ENCODE assay signal across 8 cellular contexts in genomic region chr6:43773050-43773956, GRCh38. TPM values are rescaled to one million over a fixed set of nuclear protein-coding genes. Genes with fewer than 3 reads are reported as not detected.
DNase-seq lines count a peak whose midpoint lies in the region; ATAC-seq and TF ChIP-seq lines count a peak whose summit lies in the region.

No MANE protein-coding gene starts in this region.

- peaks cover 33% of the 10 kb centered on the region for H3K4me1 ChIP-seq in CD4-positive, CD25-positive, alpha-beta regulatory T cell (ENCODE audit: control insufficient read depth, insufficient read depth, low read length, poor library complexity, severe bottlenecking)

- ATAC-seq in CD4-positive, CD25-positive, alpha-beta regulatory T cell (ENCODE audit: low read depth in 2 of 2), result no peak
- ATAC-seq in GM19463 (IDR thresholded peaks at IDR 0.05; ENCODE audit: unreplicated experiment) (peak; percentile 24), natural killer cell (no peak), GM18858 (IDR thresholded peaks at IDR 0.05; ENCODE audit: unreplicated experiment) (no peak)
- peak; percentile 11 for ATAC-seq in activated CD8-positive, alpha-beta T cell treated with anti-CD3 and anti-CD28 coated beads, Interleukin-2, amount 10 ng/mL, durations not matched to agents 7 days and 5 days

- POLR2A ChIA-PET in activated CD8-positive, alpha-beta T cell treated with anti-CD3 and anti-CD28 coated beads, Interleukin-2, amount 10 ng/mL, durations not matched to agents 7 days and 5 days (lab: Charles Lee), result no interaction called here

- no peak overlapping the region for H3K4me3 ChIP-seq in CD4-positive, CD25-positive, alpha-beta regulatory T cell (ENCODE audit: low read depth, low read length)

- H3K4me1 Mint-ChIP-seq in CD4-positive, CD25-positive, alpha-beta regulatory T cell, result peaks cover 0 to 25% (median 5%) of the 10 kb centered on the region in 4 donors
- H3K4me1 Mint-ChIP-seq in activated CD8-positive, alpha-beta T cell treated with anti-CD3 and anti-CD28 coated beads, Interleukin-2, amount 10 ng/mL, durations not matched to agents 7 days and 5 days (ENCODE audit: low read depth), result peaks cover 58% of the 10 kb centered on the region
- peaks cover 19 to 40% of the 10 kb centered on the region in 2 donors for H3K4me1 Mint-ChIP-seq in natural killer cell
- H3K4me1 Mint-ChIP-seq in type B pancreatic cell (ENCODE audit: unreplicated experiment), result peaks cover 35% of the 10 kb centered on the region

- no peaks in the 10 kb centered on the region for H3K36me3 ChIP-seq in CD4-positive, CD25-positive, alpha-beta regulatory T cell (ENCODE audit: control insufficient read depth, insufficient read depth, low read length)

- DNase-seq in CD4-positive, CD25-positive, alpha-beta regulatory T cell, result peak in 2 of 3 donors; percentile 24 to 63
- DNase-seq in NCI-H510A (lab: John Stamatoyannopoulos, UW), result peak; percentile 60
- peak; percentile 75 for DNase-seq in activated CD8-positive, alpha-beta T cell treated with anti-CD3 and anti-CD28 coated beads, Interleukin-2, amount 10 ng/mL, durations not matched to agents 7 days and 5 days
- DNase-seq in erythroblast (lab: John Stamatoyannopoulos, UW), result peak; percentile 84 to 88
- no peak for DNase-seq in natural killer cell
- DNase-seq in type B pancreatic cell (ENCODE audit: extremely low spot score, unreplicated experiment), result no peak

- CTCF ChIA-PET in activated CD8-positive, alpha-beta T cell treated with anti-CD3 and anti-CD28 coated beads, Interleukin-2, amount 10 ng/mL, durations not matched to agents 7 days and 5 days (lab: Charles Lee), result interaction anchor here (0.6 to 5.5 kb wide), 29 partner anchors 10 to 306 kb away, joined by 3 to 64 read pairs (median 4); no protein-coding TSS in a partner anchor

- H3K27ac ChIP-seq in CD4-positive, CD25-positive, alpha-beta regulatory T cell (ENCODE audit: insufficient read depth, low read length, poor library complexity, severe bottlenecking), result no peak overlapping the region

- no peaks in the 10 kb centered on the region for H3K36me3 Mint-ChIP-seq in CD4-positive, CD25-positive, alpha-beta regulatory T cell
- H3K36me3 Mint-ChIP-seq in activated CD8-positive, alpha-beta T cell treated with anti-CD3 and anti-CD28 coated beads, Interleukin-2, amount 10 ng/mL, durations not matched to agents 7 days and 5 days (ENCODE audit: low read depth), result peaks cover 35% of the 10 kb centered on the region
- no peaks in the 10 kb centered on the region for H3K36me3 Mint-ChIP-seq in natural killer cell
- peaks cover 9% of the 10 kb centered on the region for H3K36me3 Mint-ChIP-seq in type B pancreatic cell

- no peaks in the 10 kb centered on the region for H3K9me3 ChIP-seq in CD4-positive, CD25-positive, alpha-beta regulatory T cell (ENCODE audit: control insufficient read depth in 2 of 2, low read length in 2 of 2)

- TF ChIP-seq CTCF in natural killer cell (IDR thresholded peaks at IDR 0.05) (peak; percentile 71), type B pancreatic cell (conservative IDR thresholded peaks at IDR 0.05) (peak; percentile 71)

- H3K27ac Mint-ChIP-seq in CD4-positive, CD25-positive, alpha-beta regulatory T cell, result peak overlapping the region in 1 of 3 donors; percentile 93
- peak overlapping the region; percentile 63 for H3K27ac Mint-ChIP-seq in activated CD8-positive, alpha-beta T cell treated with anti-CD3 and anti-CD28 coated beads, Interleukin-2, amount 10 ng/mL, durations not matched to agents 7 days and 5 days
- peak overlapping the region in 1 of 2 donors; percentile 57 for H3K27ac Mint-ChIP-seq in natural killer cell
- H3K27ac Mint-ChIP-seq in type B pancreatic cell, result peak overlapping the region; percentile 86

- peaks cover 47% of the 10 kb centered on the region for H3K27me3 Mint-ChIP-seq in CD4-positive, CD25-positive, alpha-beta regulatory T cell
- H3K27me3 Mint-ChIP-seq in activated CD8-positive, alpha-beta T cell treated with anti-CD3 and anti-CD28 coated beads, Interleukin-2, amount 10 ng/mL, durations not matched to agents 7 days and 5 days (ENCODE audit: low read depth), result no peaks in the 10 kb centered on the region
- H3K27me3 Mint-ChIP-seq in natural killer cell (ENCODE audit: low read depth in 2 of 2) (peaks cover 7 to 30% of the 10 kb centered on the region in 2 donors), type B pancreatic cell (peaks cover 4% of the 10 kb centered on the region)

- peaks cover 10% of the 10 kb centered on the region for H3K27me3 ChIP-seq in CD4-positive, CD25-positive, alpha-beta regulatory T cell (ENCODE audit: control insufficient read depth, insufficient read depth, low read length)

- no peaks in the 10 kb centered on the region for H3K9me3 Mint-ChIP-seq in CD4-positive, CD25-positive, alpha-beta regulatory T cell
- no peaks in the 10 kb centered on the region for H3K9me3 Mint-ChIP-seq in activated CD8-positive, alpha-beta T cell treated with anti-CD3 and anti-CD28 coated beads, Interleukin-2, amount 10 ng/mL, durations not matched to agents 7 days and 5 days (ENCODE audit: insufficient read depth)
- H3K9me3 Mint-ChIP-seq in natural killer cell, result no peaks in the 10 kb centered on the region
- no peaks in the 10 kb centered on the region for H3K9me3 Mint-ChIP-seq in type B pancreatic cell

- TF ChIP-seq POLR2A in erythroblast (IDR thresholded peaks at IDR 0.05; ENCODE audit: low read length), result peak; percentile 77

- peak overlapping the region in 2 of 4 donors; percentile 33 to 58 for H3K4me3 Mint-ChIP-seq in CD4-positive, CD25-positive, alpha-beta regulatory T cell
- H3K4me3 Mint-ChIP-seq in activated CD8-positive, alpha-beta T cell treated with anti-CD3 and anti-CD28 coated beads, Interleukin-2, amount 10 ng/mL, durations not matched to agents 7 days and 5 days, result peak overlapping the region; percentile 80
- H3K4me3 Mint-ChIP-seq in natural killer cell (peak overlapping the region; percentile 59), type B pancreatic cell (peak overlapping the region; percentile 96)

- intact Hi-C loops in natural killer cell (cut with micrococcal nuclease), result loop anchor here (5.0 kb wide), 1 partner anchor 106 kb away; no protein-coding TSS in a partner anchor

RNA-seq across cellular contexts. Expression of gene VEGFA, which starts 3.3 kb away (rescaled TPM):
- total RNA-seq in CD4-positive, CD25-positive, alpha-beta regulatory T cell, result 0.22 TPM
- polyA plus RNA-seq in CD4-positive, CD25-positive, alpha-beta regulatory T cell, result under 1 TPM in 2 of 4 donors, not detected in 2; 0.01 to 0.13 TPM
- 10 to 100 TPM; 37.9 to 39.3 TPM for total RNA-seq in activated CD8-positive, alpha-beta T cell treated with anti-CD3 and anti-CD28 coated beads, Interleukin-2, amount 10 ng/mL, durations not matched to agents 7 days and 5 days
- total RNA-seq in natural killer cell (10 to 100 TPM in 1 of 3 donors, 1 to 10 TPM in 2; 3.6 to 27.5 (median 3.7) TPM), type B pancreatic cell (ENCODE audit: low replicate concordance) (102 and 136 TPM in 2 replicates)

Comparison
In these comparisons a context has a peak if more than half of its experiments do, and no peak if none do; other contexts are left out.
1. ATAC-seq: peak in GM19463 (single experiment) and activated CD8-positive, alpha-beta T cell treated with anti-CD3 and anti-CD28 coated beads, Interleukin-2, amount 10 ng/mL, durations not matched to agents 7 days and 5 days (single experiment); none in CD4-positive, CD25-positive, alpha-beta regulatory T cell (0 of 2), natural killer cell (0 of 3) and GM18858 (single experiment).
2. DNase-seq: peak in CD4-positive, CD25-positive, alpha-beta regulatory T cell (2 of 3), NCI-H510A (single experiment), activated CD8-positive, alpha-beta T cell treated with anti-CD3 and anti-CD28 coated beads, Interleukin-2, amount 10 ng/mL, durations not matched to agents 7 days and 5 days (single experiment) and erythroblast (2 of 2); none in natural killer cell (single experiment) and type B pancreatic cell (single experiment).